In the genomic region with DNA sequence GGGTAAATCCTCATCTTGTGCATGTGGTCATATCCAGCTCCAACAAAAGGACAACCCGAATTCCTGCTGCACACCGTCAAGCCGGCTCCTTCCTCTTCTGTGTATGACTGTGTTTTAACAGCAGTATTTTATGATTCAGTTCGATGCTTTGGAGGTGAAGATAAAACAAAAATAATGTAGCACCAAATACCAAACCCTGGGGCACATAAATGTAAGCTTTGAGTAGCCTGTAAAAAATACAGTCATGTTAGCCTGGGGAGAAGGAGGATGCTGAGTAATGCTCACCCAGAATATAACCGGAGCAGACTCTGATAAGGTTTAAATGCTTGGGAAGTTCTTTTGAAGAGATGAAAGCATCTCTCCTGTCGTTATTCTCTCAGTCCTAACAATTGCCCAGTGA, we compare ENCODE assay signal across 24 cellular contexts.
"Had no signal": no experiment of that assay in that cellular context is flagged by ENCODE, and none has a peak within 500 bp of the region (broad histone marks: within the 10 kb centered on the region; RNA-seq: fewer than 3 reads in every experiment).

No MANE protein-coding gene starts in this region.

- H3K36me3 ChIP-seq: SJCRH30 had no signal

- H3K4me1 ChIP-seq: SJCRH30 had no signal

- H3K4me2 ChIP-seq: KMS-11 had no signal

- H3K4me3 ChIP-seq: SJCRH30, SK-N-MC had no signal

- H3K9ac ChIP-seq: KMS-11 had no signal

- H3K27ac ChIP-seq: KMS-11, SJCRH30, SK-N-MC had no signal

- ATAC-seq: activated CD4-positive, alpha-beta T cell treated with anti-CD3 and anti-CD28 coated beads for 36 hours; activated CD4-positive, CD25-positive, alpha-beta regulatory T cell treated with anti-CD3 and anti-CD28 coated beads, Interleukin-2, amount 50 U/mL, for 24 hours; activated naive CD8-positive, alpha-beta T cell treated with anti-CD3 and anti-CD28 coated beads, Interleukin-2, amount 50 U/mL, for 24 hours; activated T-cell treated with anti-CD3 and anti-CD28 coated beads, Interleukin-2, amount 50 U/mL, for 4 hours; WTC11 had no signal

- DNase-seq: activated CD4-positive, alpha-beta memory T cell treated with anti-CD3 and anti-CD28 coated beads for 36 hours; activated CD4-positive, alpha-beta T cell treated with anti-CD3 and anti-CD28 coated beads for 36 hours; activated CD4-positive, alpha-beta T cell treated with anti-CD3 and anti-CD28 coated beads, Interleukin-2, amount 10 ng/mL, durations not matched to agents 7 days and 5 days; activated CD8-positive, alpha-beta memory T cell treated with anti-CD3 and anti-CD28 coated beads, Interleukin-2, amount 50 U/mL, for 4 hours; activated gamma-delta T cell treated with Interleukin-2 at 50 U/mL for 16 hours; activated naive CD4-positive, alpha-beta T cell treated with anti-CD3 and anti-CD28 coated beads for 36 hours; activated naive CD8-positive, alpha-beta T cell treated with anti-CD3 and anti-CD28 coated beads, Interleukin-2, amount 50 U/mL, for 24 hours; activated T-cell treated with anti-CD3 and anti-CD28 coated beads for 4 hours; activated T-cell treated with anti-CD3 and anti-CD28 coated beads, Interleukin-2, amount 50 U/mL, for 4 hours; anterior cingulate cortex; NCI-H1105 treated with DMSO at 0.1 percent for 48 hours; NCI-H1436; NCI-H1694; NCI-H1930; NCI-H2081 treated with DMSO at 0.1 percent for 48 hours; NCI-H345; NCI-H524 treated with DMSO at 0.1 percent for 48 hours; NK-92 treated with Interleukin-12 subunit alpha and Interleukin-12 subunit beta, amount 100 ng/mL, for 24 hours; SHP77; SJCRH30 had no signal

- H3K9me3 ChIP-seq: SJCRH30 had no signal
